15 cellular contexts compared by ENCODE assay signal in the genomic region with DNA sequence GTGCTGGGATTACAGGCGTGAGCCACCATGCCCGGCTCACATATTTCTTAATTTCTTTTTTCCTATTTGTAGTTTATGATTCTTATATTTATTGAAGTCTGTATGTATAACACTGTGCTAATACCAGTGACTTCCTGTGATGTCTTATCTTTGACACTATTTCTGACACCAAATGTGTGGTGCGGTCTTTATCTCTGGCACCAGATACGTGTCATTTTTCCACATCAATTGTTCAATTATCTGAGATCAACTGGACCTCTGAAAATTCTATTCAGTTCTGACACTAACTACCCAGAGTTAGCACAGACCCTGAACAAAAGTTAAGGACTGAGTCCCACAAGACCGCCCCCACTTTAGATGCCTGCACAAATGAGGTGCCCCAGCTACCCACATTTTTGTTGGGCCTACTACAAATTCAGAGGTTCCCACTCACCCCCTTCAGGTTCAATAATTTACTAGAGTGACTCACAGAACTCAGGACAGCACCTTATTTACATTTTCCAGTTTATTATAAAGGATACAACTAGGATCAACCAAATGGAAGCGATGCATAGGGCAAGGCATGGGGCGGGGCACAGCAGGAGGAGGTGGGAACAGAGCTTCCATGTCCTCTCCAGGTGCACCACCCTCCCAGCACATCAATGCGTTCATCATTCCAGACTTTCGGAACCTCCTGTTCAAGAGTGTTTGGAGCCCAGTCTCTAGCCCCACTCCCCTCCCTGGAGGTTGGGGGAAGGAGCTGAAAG.
"Had no signal": no experiment of that assay in that cellular context is flagged by ENCODE, and none has a peak within 500 bp of the region (broad histone marks: within the 10 kb centered on the region; RNA-seq: fewer than 3 reads in every experiment).

No MANE protein-coding gene starts in this region.

- H3K36me3 ChIP-seq: brain microvascular endothelial cell had no signal

- H3K27me3 Mint-ChIP-seq: activated naive CD4-positive, alpha-beta T cell treated with anti-CD3 and anti-CD28 coated beads, Interleukin-2, amount 50 U/mL, for 24 hours; naive thymus-derived CD8-positive, alpha-beta T cell; progenitor cell of endocrine pancreas had no signal

- H3K4me3 Mint-ChIP-seq: activated naive CD4-positive, alpha-beta T cell treated with anti-CD3 and anti-CD28 coated beads, Interleukin-2, amount 50 U/mL, for 24 hours; endodermal cell had no signal

- H3K9me3 Mint-ChIP-seq: activated naive CD4-positive, alpha-beta T cell treated with anti-CD3 and anti-CD28 coated beads, Interleukin-2, amount 50 U/mL, for 24 hours; activated T-helper 2 cell treated with anti-CD3 and anti-CD28 coated beads, Interferon-gamma antibody, Interleukin-2, Interleukin-4, amounts not matched to agents 10 μg/mL and 5 μg/mL and 100 μg/mL, durations not matched to agents 14 hours and 24 hours and 36 hours; endodermal cell; naive thymus-derived CD8-positive, alpha-beta T cell had no signal

- H3K27ac ChIP-seq: brain microvascular endothelial cell, testis had no signal

- DNase-seq: activated CD8-positive, alpha-beta memory T cell treated with anti-CD3 and anti-CD28 coated beads, Interleukin-2, amount 50 U/mL, for 4 hours; brain microvascular endothelial cell; cerebellar nuclear complex; dermis blood vessel endothelial cell; endodermal cell; occipital lobe; stimulated activated naive CD4-positive, alpha-beta T cell treated with Interleukin-2 at 50 U/mL for 16 hours; testis had no signal

- H3K9me3 ChIP-seq: testis had no signal

- H3K27ac Mint-ChIP-seq: activated naive CD4-positive, alpha-beta T cell treated with anti-CD3 and anti-CD28 coated beads, Interleukin-2, amount 50 U/mL, for 24 hours; activated T-helper 2 cell treated with anti-CD3 and anti-CD28 coated beads, Interferon-gamma antibody, Interleukin-2, Interleukin-4, amounts not matched to agents 10 μg/mL and 5 μg/mL and 100 μg/mL, durations not matched to agents 14 hours and 24 hours and 36 hours; endodermal cell; progenitor cell of endocrine pancreas had no signal

- H3K27me3 ChIP-seq: brain microvascular endothelial cell, testis had no signal

- H3K4me3 ChIP-seq: testis had no signal

- ATAC-seq: activated CD4-positive, CD25-positive, alpha-beta regulatory T cell treated with anti-CD3 and anti-CD28 coated beads, Interleukin-2, amount 50 U/mL, for 24 hours; esophagus mucosa; naive thymus-derived CD8-positive, alpha-beta T cell; sciatic nerve had no signal
